8 cellular contexts compared by ENCODE assay signal in genomic region chr4:184745747-184746531, GRCh38. TPM values are rescaled to one million over a fixed set of nuclear protein-coding genes. Genes with fewer than 3 reads are reported as not detected.
DNase-seq lines count a peak whose midpoint lies in the region; ATAC-seq lines count a peak whose summit lies in the region.

No MANE protein-coding gene starts in this region.

- intact Hi-C loops in left colon (cut with DNase I, micrococcal nuclease): no loop called here

- no peaks in the 10 kb centered on the region for H3K36me3 Mint-ChIP-seq in central memory CD8-positive, alpha-beta T cell (ENCODE audit: insufficient read depth)

- H3K4me1 Mint-ChIP-seq in central memory CD8-positive, alpha-beta T cell: peaks cover 5% of the 10 kb centered on the region

- no peaks in the 10 kb centered on the region for H3K27me3 Mint-ChIP-seq in central memory CD8-positive, alpha-beta T cell

- ATAC-seq in HG02610 (IDR thresholded peaks at IDR 0.05; ENCODE audit: unreplicated experiment) (peak; percentile 76), left colon (peak; percentile 63), GM19467 (IDR thresholded peaks at IDR 0.05; ENCODE audit: unreplicated experiment) (no peak)
- ATAC-seq in central memory CD8-positive, alpha-beta T cell (replicated peaks; ENCODE audit: extremely low read depth, poor library complexity, severe bottlenecking): peak; percentile 64

- H3K27ac Mint-ChIP-seq in central memory CD8-positive, alpha-beta T cell (ENCODE audit: low read depth): no peak overlapping the region

- DNase-seq in DMS53 treated with DMSO at 0.1 percent for 48 hours (lab: John Stamatoyannopoulos, UW; ENCODE audit: unreplicated experiment): peak; percentile 70
- peak; percentile 53 for DNase-seq in NCI-H2227 treated with DMSO at 0.1 percent for 48 hours (lab: John Stamatoyannopoulos, UW)
- peak; percentile 45 for DNase-seq in activated CD4-positive, CD25-positive, alpha-beta regulatory T cell treated with anti-CD3 and anti-CD28 coated beads, Interleukin-2, amount 50 U/mL, for 16 hours (ENCODE audit: low read depth, low spot score)
- DNase-seq in central memory CD8-positive, alpha-beta T cell (ENCODE audit: low spot score in 2 of 2): peak; percentile 39 to 43
- DNase-seq in left colon: peak; percentile 72 to 84
- peak; percentile 69 for DNase-seq in stimulated activated CD4-positive, alpha-beta T cell treated with anti-CD3 and anti-CD28 coated beads, Interleukin-1b, Interleukin-23, amount 100 ng/mL, for 48 hours

- no peak overlapping the region for H3K4me3 Mint-ChIP-seq in central memory CD8-positive, alpha-beta T cell

- H3K9me3 Mint-ChIP-seq in central memory CD8-positive, alpha-beta T cell: no peaks in the 10 kb centered on the region

RNA-seq across cellular contexts. Expression of gene CENPU, which starts 12.0 kb away (rescaled TPM):
- 10 to 100 TPM in 1 of 2 donors, 1 to 10 TPM in 1; 5.8 to 11.8 TPM for total RNA-seq in left colon
